Comparison of ENCODE assay signal across 1 cellular context in genomic region chr16:88811850-88812736, GRCh38.
TF ChIP-seq lines count a peak whose summit lies in the region.

A gene with protein sequence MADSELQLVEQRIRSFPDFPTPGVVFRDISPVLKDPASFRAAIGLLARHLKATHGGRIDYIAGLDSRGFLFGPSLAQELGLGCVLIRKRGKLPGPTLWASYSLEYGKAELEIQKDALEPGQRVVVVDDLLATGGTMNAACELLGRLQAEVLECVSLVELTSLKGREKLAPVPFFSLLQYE (minus strand): TSS chr16:88811928. CDS start chr16:88811899, 29 bp downstream.

TF ChIP-seq in K562, 482 proteins besides CTCF, POLR2A, EP300 and RAD21 (continued from another document):
- TF ChIP-seq, protein P1, sequence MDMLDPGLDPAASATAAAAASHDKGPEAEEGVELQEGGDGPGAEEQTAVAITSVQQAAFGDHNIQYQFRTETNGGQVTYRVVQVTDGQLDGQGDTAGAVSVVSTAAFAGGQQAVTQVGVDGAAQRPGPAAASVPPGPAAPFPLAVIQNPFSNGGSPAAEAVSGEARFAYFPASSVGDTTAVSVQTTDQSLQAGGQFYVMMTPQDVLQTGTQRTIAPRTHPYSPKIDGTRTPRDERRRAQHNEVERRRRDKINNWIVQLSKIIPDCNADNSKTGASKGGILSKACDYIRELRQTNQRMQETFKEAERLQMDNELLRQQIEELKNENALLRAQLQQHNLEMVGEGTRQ (CRISPR knock-in tag; IDR thresholded peaks at IDR 0.05): 0 out of 2 replicates have a peak, but pooled peaks have one; percentile 5
- TF ChIP-seq TRIM28 (IDR thresholded peaks at IDR 0.05) (peak; percentile 88), FOS (IDR thresholded peaks at IDR 0.05; ENCODE audit: extremely low read depth, insufficient read length) (no peak), CHD2 (IDR thresholded peaks at IDR 0.05; ENCODE audit: low read depth, low read length) (peak; percentile 8; the same call in 1 of the 2 replicates), ZNF830 (CRISPR knock-in tag; IDR thresholded peaks at IDR 0.05) (no peak), SIRT6 (IDR thresholded peaks at IDR 0.05; ENCODE audit: low read depth, low read length) (no peak), PTRF (tag; IDR thresholded peaks at IDR 0.05) (no peak), MNT (conservative IDR thresholded peaks at IDR 0.05) (peak in 1 of 2 experiments; percentile 61; a peak in 2 of 4 replicates)
- TF ChIP-seq, protein P2, sequence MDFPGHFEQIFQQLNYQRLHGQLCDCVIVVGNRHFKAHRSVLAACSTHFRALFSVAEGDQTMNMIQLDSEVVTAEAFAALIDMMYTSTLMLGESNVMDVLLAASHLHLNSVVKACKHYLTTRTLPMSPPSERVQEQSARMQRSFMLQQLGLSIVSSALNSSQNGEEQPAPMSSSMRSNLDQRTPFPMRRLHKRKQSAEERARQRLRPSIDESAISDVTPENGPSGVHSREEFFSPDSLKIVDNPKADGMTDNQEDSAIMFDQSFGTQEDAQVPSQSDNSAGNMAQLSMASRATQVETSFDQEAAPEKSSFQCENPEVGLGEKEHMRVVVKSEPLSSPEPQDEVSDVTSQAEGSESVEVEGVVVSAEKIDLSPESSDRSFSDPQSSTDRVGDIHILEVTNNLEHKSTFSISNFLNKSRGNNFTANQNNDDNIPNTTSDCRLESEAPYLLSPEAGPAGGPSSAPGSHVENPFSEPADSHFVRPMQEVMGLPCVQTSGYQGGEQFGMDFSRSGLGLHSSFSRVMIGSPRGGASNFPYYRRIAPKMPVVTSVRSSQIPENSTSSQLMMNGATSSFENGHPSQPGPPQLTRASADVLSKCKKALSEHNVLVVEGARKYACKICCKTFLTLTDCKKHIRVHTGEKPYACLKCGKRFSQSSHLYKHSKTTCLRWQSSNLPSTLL (IDR thresholded peaks at IDR 0.05): no peak
- TF ChIP-seq, protein P3, sequence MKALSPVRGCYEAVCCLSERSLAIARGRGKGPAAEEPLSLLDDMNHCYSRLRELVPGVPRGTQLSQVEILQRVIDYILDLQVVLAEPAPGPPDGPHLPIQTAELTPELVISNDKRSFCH (CRISPR knock-in tag; IDR thresholded peaks at IDR 0.05): no peak
- TF ChIP-seq, protein P3 (tag; IDR thresholded peaks at IDR 0.05): peak; percentile 61; the same call in 1 of the 2 replicates
